ENCODE assay signal across 17 cellular contexts in the genomic region with DNA sequence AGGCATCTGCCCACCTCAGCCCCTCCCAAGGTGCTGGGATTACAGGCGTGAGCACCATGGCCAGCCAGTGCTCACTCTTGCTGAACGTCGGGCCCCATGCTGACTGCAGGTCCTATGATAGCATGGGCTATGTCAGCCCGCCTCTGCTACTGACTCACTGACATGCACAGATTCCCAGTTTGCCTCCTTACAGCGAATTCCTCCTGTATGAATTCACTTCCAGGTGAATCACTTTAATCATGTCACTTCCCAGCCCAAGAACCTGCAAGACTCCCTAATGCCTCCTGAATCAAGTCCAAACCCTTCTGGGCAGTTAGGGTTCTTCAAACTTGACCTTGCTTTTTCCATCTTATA. TPM values are rescaled to one million over a fixed set of nuclear protein-coding genes. Genes with fewer than 3 reads are reported as not detected.
DNase-seq lines count a peak whose midpoint lies in the region; ATAC-seq and TF ChIP-seq lines count a peak whose summit lies in the region.
"Had no signal": no experiment of that assay in that cellular context is flagged by ENCODE, and none has a peak within 500 bp of the region (broad histone marks: within the 10 kb centered on the region; RNA-seq: fewer than 3 reads in every experiment).

No MANE protein-coding gene starts in this region.

- H3K4me1 Mint-ChIP-seq in MCF 10A (ENCODE audit: insufficient read depth, unreplicated experiment), result peaks cover 14% of the 10 kb centered on the region
- peaks cover 10% of the 10 kb centered on the region for H3K4me1 Mint-ChIP-seq in activated naive CD8-positive, alpha-beta T cell treated with anti-CD3 and anti-CD28 coated beads for 36 hours
- H3K4me1 Mint-ChIP-seq: brain, endodermal cell, WTC11 had no signal

- H3K27ac ChIP-seq in breast epithelium (no peak overlapping the region), thyroid gland (peak overlapping the region in 1 of 3 donors; percentile 52)
- H3K27ac ChIP-seq: 22Rv1, tibial nerve had no signal

- TF ChIP-seq CTCF in MCF 10A (IDR thresholded peaks at IDR 0.05; ENCODE audit: unreplicated experiment) (no peak), breast epithelium (IDR thresholded peaks at IDR 0.05) (no peak), fibroblast of pulmonary artery (IDR thresholded peaks at IDR 0.05; ENCODE audit: low read length, missing control alignments) (no peak), thyroid gland (IDR thresholded peaks at IDR 0.05) (no peak)

- 52 to 55% methylated on average over 5 of the region's 5 CpGs for WGBS in thyroid gland, 2 donors

- H3K36me3 ChIP-seq in breast epithelium (no peaks in the 10 kb centered on the region), thyroid gland (no peaks in the 10 kb centered on the region)
- H3K36me3 ChIP-seq: tibial nerve had no signal

- H3K4me3 Mint-ChIP-seq in MCF 10A (ENCODE audit: unreplicated experiment), result no peak overlapping the region
- no peak overlapping the region for H3K4me3 Mint-ChIP-seq in activated naive CD8-positive, alpha-beta T cell treated with anti-CD3 and anti-CD28 coated beads for 36 hours
- H3K4me3 Mint-ChIP-seq: CD4-positive, CD25-positive, alpha-beta regulatory T cell; endodermal cell; WTC11 had no signal

- POLR2A ChIA-PET in MCF 10A (lab: Yijun Ruan, JAX), result no interaction called here

- H3K9me3 Mint-ChIP-seq in MCF 10A (ENCODE audit: unreplicated experiment), result no peaks in the 10 kb centered on the region
- no peaks in the 10 kb centered on the region for H3K9me3 Mint-ChIP-seq in activated naive CD8-positive, alpha-beta T cell treated with anti-CD3 and anti-CD28 coated beads for 36 hours
- H3K9me3 Mint-ChIP-seq: CD4-positive, CD25-positive, alpha-beta regulatory T cell; WTC11 had no signal

- H3K27me3 ChIP-seq in breast epithelium, result no peaks in the 10 kb centered on the region
- H3K27me3 ChIP-seq in thyroid gland, result no peaks in the 10 kb centered on the region
- H3K27me3 ChIP-seq: tibial nerve had no signal

- no peaks in the 10 kb centered on the region for H3K27me3 Mint-ChIP-seq in MCF 10A (ENCODE audit: insufficient read depth, unreplicated experiment)
- no peaks in the 10 kb centered on the region for H3K27me3 Mint-ChIP-seq in activated naive CD8-positive, alpha-beta T cell treated with anti-CD3 and anti-CD28 coated beads for 36 hours

- DNase-seq in MCF 10A (ENCODE audit: unreplicated experiment) (peak; percentile 86), breast epithelium (ENCODE audit: low spot score in 2 of 2) (no peak), fibroblast of pulmonary artery (ENCODE audit: low read depth) (peak; percentile 42), thyroid gland (peak; percentile 22)
- no peak for DNase-seq in activated naive CD8-positive, alpha-beta T cell treated with anti-CD3 and anti-CD28 coated beads for 36 hours
- DNase-seq in stimulated activated CD4-positive, alpha-beta T cell treated with anti-CD3 and anti-CD28 coated beads, Interleukin-4, amount 100 ng/mL, for 4 hours, result no peak
- DNase-seq: activated gamma-delta T cell; CD4-positive, CD25-positive, alpha-beta regulatory T cell; endodermal cell; NCI-H1417 had no signal

- H3K4me3 ChIP-seq in breast epithelium (no peak overlapping the region), fibroblast of pulmonary artery (replicated peaks; ENCODE audit: low read depth, low read length) (no peak overlapping the region), thyroid gland (replicated peaks in 1 of 3) (no peak overlapping the region)
- H3K4me3 ChIP-seq: tibial nerve had no signal

- no TSS peak for BruUV-seq in MCF 10A (replicated peaks; lab: Mats Ljungman, UMichigan)

- ATAC-seq in SK-N-SH treated with all-trans-retinoic acid at 6 μM for 48 hours (peak; percentile 62), GM18505 (IDR thresholded peaks at IDR 0.05; ENCODE audit: unreplicated experiment) (no peak)
- ATAC-seq: WTC11 had no signal

- H3K9me3 ChIP-seq in breast epithelium (no peaks in the 10 kb centered on the region), thyroid gland (no peaks in the 10 kb centered on the region)
- H3K9me3 ChIP-seq: tibial nerve had no signal

- no peaks in the 10 kb centered on the region for H3K36me3 Mint-ChIP-seq in MCF 10A (ENCODE audit: insufficient read depth, unreplicated experiment)
- no peaks in the 10 kb centered on the region for H3K36me3 Mint-ChIP-seq in activated naive CD8-positive, alpha-beta T cell treated with anti-CD3 and anti-CD28 coated beads for 36 hours
- H3K36me3 Mint-ChIP-seq: brain; CD4-positive, CD25-positive, alpha-beta regulatory T cell had no signal

- CTCF ChIA-PET in MCF 10A (lab: Yijun Ruan, JAX), result no interaction called here

- peak overlapping the region; percentile 53 for H3K27ac Mint-ChIP-seq in MCF 10A (ENCODE audit: low read depth, unreplicated experiment)
- H3K27ac Mint-ChIP-seq in activated naive CD8-positive, alpha-beta T cell treated with anti-CD3 and anti-CD28 coated beads for 36 hours, result no peak overlapping the region
- H3K27ac Mint-ChIP-seq: CD4-positive, CD25-positive, alpha-beta regulatory T cell; endodermal cell; WTC11 had no signal

- no peaks in the 10 kb centered on the region for H3K4me1 ChIP-seq in breast epithelium
- peaks cover 11 to 15% of the 10 kb centered on the region in 2 donors for H3K4me1 ChIP-seq in thyroid gland
- H3K4me1 ChIP-seq: tibial nerve had no signal

- intact Hi-C loops in MCF 10A (cut with micrococcal nuclease) (loop anchor here (5.0 kb wide), 1 partner anchor 72 kb away; the partner anchor contains the start of gene RUNDC3A), breast epithelium (cut with DNase I; ENCODE audit: low total_unique reads) (no loop called here), thyroid gland (cut with DNase I) (no loop called here)

- no peak for TF ChIP-seq POLR2A in breast epithelium (IDR thresholded peaks at IDR 0.05)
- TF ChIP-seq POLR2A in thyroid gland (IDR thresholded peaks at IDR 0.05), result no peak
- TF ChIP-seq POLR2A in GM18505 (IDR thresholded peaks at IDR 0.05; ENCODE audit: borderline replicate concordance, extremely low read depth, insufficient read depth, insufficient read length), result no peak

TF ChIP-seq in SK-N-SH treated with all-trans-retinoic acid at 6 μM for 48 hours, 23 proteins besides CTCF, POLR2A, EP300 and RAD21 (continues in another document):
- no peak for TF ChIP-seq ZNF565 (CRISPR knock-in tag; conservative IDR thresholded peaks at IDR 0.05; ENCODE audit: low read depth)
- no peak for TF ChIP-seq ZNF8 (CRISPR knock-in tag; IDR thresholded peaks at IDR 0.05)
- TF ChIP-seq OSR1 (CRISPR knock-in tag; IDR thresholded peaks at IDR 0.05), result no peak
- no peak for TF ChIP-seq TSHZ2 (CRISPR knock-in tag; IDR thresholded peaks at IDR 0.05)
- no peak for TF ChIP-seq CSDC2 (CRISPR knock-in tag; IDR thresholded peaks at IDR 0.05)
- TF ChIP-seq, protein P1, sequence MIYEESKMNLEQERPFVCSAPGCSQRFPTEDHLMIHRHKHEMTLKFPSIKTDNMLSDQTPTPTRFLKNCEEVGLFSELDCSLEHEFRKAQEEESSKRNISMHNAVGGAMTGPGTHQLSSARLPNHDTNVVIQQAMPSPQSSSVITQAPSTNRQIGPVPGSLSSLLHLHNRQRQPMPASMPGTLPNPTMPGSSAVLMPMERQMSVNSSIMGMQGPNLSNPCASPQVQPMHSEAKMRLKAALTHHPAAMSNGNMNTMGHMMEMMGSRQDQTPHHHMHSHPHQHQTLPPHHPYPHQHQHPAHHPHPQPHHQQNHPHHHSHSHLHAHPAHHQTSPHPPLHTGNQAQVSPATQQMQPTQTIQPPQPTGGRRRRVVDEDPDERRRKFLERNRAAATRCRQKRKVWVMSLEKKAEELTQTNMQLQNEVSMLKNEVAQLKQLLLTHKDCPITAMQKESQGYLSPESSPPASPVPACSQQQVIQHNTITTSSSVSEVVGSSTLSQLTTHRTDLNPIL (CRISPR knock-in tag; IDR thresholded peaks at IDR 0.05; ENCODE audit: low read depth), result no peak
- TF ChIP-seq ARNTL (CRISPR knock-in tag; IDR thresholded peaks at IDR 0.05; ENCODE audit: borderline replicate concordance, low read depth), result no peak
- TF ChIP-seq ZNF70 (CRISPR knock-in tag; IDR thresholded peaks at IDR 0.05), result no peak
- no peak for TF ChIP-seq ESRRG (CRISPR knock-in tag; IDR thresholded peaks at IDR 0.05)

RNA-seq across cellular contexts. Expression of gene UBTF, which starts 16.1 kb away (rescaled TPM):
- total RNA-seq in MCF 10A (2022), result 71.4 and 79.7 TPM in 2 replicates
- total RNA-seq in breast epithelium, result 10 to 100 TPM; 50.1 to 65.1 (median 60.6) TPM
- total RNA-seq in thyroid gland, result 10 to 100 TPM; 63.6 to 97.4 (median 89.5) TPM
- 100 to 1,000 TPM; 158 to 169 TPM for total RNA-seq in activated naive CD8-positive, alpha-beta T cell treated with anti-CD3 and anti-CD28 coated beads for 36 hours

RNA-seq across cellular contexts. Expression of gene SLC4A1, which starts 32.4 kb away (rescaled TPM):
- total RNA-seq in MCF 10A (2022) (not detected in 2 replicates), breast epithelium (under 1 TPM in 1 of 3 donors, not detected in 2; 0.33 TPM), thyroid gland (under 1 TPM in 2 of 4 donors, not detected in 2; 0.15 to 0.78 TPM)
- not detected for total RNA-seq in activated naive CD8-positive, alpha-beta T cell treated with anti-CD3 and anti-CD28 coated beads for 36 hours
- total RNA-seq: activated CD8-positive, alpha-beta memory T cell treated with anti-CD3 and anti-CD28 coated beads for 36 hours; CD4-positive, CD25-positive, alpha-beta regulatory T cell; WTC11 had no signal

RNA-seq across cellular contexts. Expression of gene ATXN7L3, which starts 35.9 kb away (rescaled TPM):
- total RNA-seq in MCF 10A (2022), result 65.7 and 74.8 TPM in 2 replicates
- 10 to 100 TPM; 34.7 to 45.8 (median 38.3) TPM for total RNA-seq in breast epithelium
- total RNA-seq in thyroid gland, result 10 to 100 TPM; 52.4 to 64.5 (median 58.0) TPM
- 10 to 100 TPM; 78.7 to 83.4 TPM for total RNA-seq in activated naive CD8-positive, alpha-beta T cell treated with anti-CD3 and anti-CD28 coated beads for 36 hours

RNA-seq across cellular contexts. Expression of gene TMUB2, which starts 48.8 kb away (rescaled TPM):
- total RNA-seq in MCF 10A (2022) (26.5 and 37.7 TPM in 2 replicates), breast epithelium (10 to 100 TPM; 36.0 to 52.0 (median 40.6) TPM), thyroid gland (10 to 100 TPM; 30.6 to 50.5 (median 44.6) TPM)
- total RNA-seq in activated naive CD8-positive, alpha-beta T cell treated with anti-CD3 and anti-CD28 coated beads for 36 hours, result 10 to 100 TPM; 17.1 to 18.2 TPM

Comparison
In these comparisons a context has a peak if more than half of its experiments do, and no peak if none do; other contexts are left out.
1. DNase-seq: peak in MCF 10A (single experiment), fibroblast of pulmonary artery (single experiment) and thyroid gland (2 of 2); none in breast epithelium (0 of 2), activated naive CD8-positive, alpha-beta T cell treated with anti-CD3 and anti-CD28 coated beads for 36 hours (single experiment) and stimulated activated CD4-positive, alpha-beta T cell treated with anti-CD3 and anti-CD28 coated beads, Interleukin-4, amount 100 ng/mL, for 4 hours (0 of 2).